9 cellular contexts compared by ENCODE assay signal in the genomic region with DNA sequence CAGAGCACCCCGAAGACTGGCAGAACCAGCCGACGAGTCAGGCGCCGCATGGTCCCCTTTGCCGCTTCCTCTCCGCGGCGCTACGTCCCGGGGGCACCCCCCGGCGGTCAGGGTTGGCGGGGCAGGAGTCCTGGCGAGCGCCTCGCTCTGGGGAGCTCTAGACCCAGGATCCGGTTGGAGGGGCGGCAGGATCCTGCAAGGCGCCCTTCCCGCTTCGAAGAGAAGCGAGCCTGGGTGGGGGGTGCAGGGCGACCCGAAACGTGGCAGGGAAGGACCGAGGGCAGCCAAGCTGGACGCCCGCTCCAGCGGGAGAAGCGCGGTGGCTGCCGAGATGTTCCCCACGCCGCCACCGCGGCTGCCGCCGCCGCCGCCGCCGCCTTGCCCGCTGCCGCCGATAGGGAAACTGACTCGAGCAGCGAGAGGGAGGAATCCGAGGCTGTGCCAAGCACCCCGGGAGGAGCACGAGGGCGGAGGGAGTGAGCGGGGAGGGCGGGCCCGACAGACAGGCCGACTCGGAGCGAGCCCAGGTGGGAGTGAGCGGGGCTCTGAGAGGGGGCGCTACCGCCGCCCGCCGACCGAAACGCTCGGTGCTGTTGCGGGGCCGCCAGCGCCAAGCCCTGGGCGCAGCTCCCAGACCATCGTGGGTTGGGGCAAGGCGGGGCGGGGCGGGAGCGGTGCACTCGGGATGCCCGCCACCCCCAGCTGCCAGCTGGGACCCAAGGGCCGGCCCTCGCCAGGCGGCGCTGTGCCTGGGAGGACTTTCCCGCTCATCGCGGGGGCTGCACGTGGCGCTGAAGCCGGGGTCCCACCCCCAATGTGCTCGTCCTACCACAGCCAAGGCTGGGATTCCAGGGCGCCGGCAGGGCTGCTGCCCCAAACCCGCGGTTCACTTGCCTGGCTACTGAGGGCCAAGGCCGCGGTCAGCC. TPM values are rescaled to one million over a fixed set of nuclear protein-coding genes. Genes with fewer than 3 reads are reported as not detected.
DNase-seq lines count a peak whose midpoint lies in the region; ATAC-seq, FAIRE-seq and TF ChIP-seq lines count a peak whose summit lies in the region.
"Had no signal": no experiment of that assay in that cellular context is flagged by ENCODE, and none has a peak within 500 bp of the region (broad histone marks: within the 10 kb centered on the region; RNA-seq: fewer than 3 reads in every experiment).

TSS of gene GALNT14 (minus strand) at position 404 of the 926 bp plus-strand sequence. CDS start at position 50, 354 bp downstream.

- no peaks in the 10 kb centered on the region for H4K20me1 ChIP-seq in smooth muscle cell (ENCODE audit: low read depth)

- TF ChIP-seq CTCF in GM12864 (IDR thresholded peaks at IDR 0.05; ENCODE audit: low read depth, low read length, missing control alignments) = peak; percentile 42
- peak; percentile 36 for TF ChIP-seq CTCF in choroid plexus epithelial cell (conservative IDR thresholded peaks at IDR 0.05; ENCODE audit: low read depth, low read length)
- peak; percentile 50 for TF ChIP-seq CTCF in kidney (IDR thresholded peaks at IDR 0.05; ENCODE audit: borderline replicate concordance, extremely low read depth, insufficient read depth)
- TF ChIP-seq CTCF in smooth muscle cell (IDR thresholded peaks at IDR 0.05; ENCODE audit: borderline replicate concordance, insufficient read depth, poor library complexity, severe bottlenecking) = peak; percentile 42

- peak within 1 kb of the TSS; percentile 75 for H3K9ac ChIP-seq in SK-N-MC (ENCODE audit: insufficient read length)
- H3K9ac ChIP-seq in kidney (ENCODE audit: low read length in 2 of 2) = peak within 1 kb of the TSS in 1 of 2 donors; percentile 86
- H3K9ac ChIP-seq in smooth muscle cell (ENCODE audit: low read depth) = no peak within 1 kb of the TSS

- no peak within 1 kb of the TSS for H3K27ac ChIP-seq in SK-N-MC
- H3K27ac ChIP-seq in kidney (ENCODE audit: low read depth in 2 of 2, low read length in 2 of 2) = peak within 1 kb of the TSS; percentile 45 to 81
- H3K27ac ChIP-seq in smooth muscle cell (ENCODE audit: low read depth) = no peak within 1 kb of the TSS

- intact Hi-C loops in kidney (cut with DNase I) = no loop called here

- WGBS in smooth muscle cell (ENCODE audit: low lambda C conversion rate) = 3% methylated on average over 73 of the region's 95 CpGs

- H3K4me1 ChIP-seq in kidney (ENCODE audit: control insufficient read depth in 1 of 2, insufficient read depth in 1 of 2, low read depth in 1 of 2, low read length in 2 of 2) (peaks cover 0 to 8% of the 10 kb centered on the region in 2 donors), smooth muscle cell (ENCODE audit: low read depth) (peaks cover 11% of the 10 kb centered on the region)

- DNase-seq in GM12864 (ENCODE audit: low read depth) (no peak), SK-N-MC (ENCODE audit: low read depth, low spot score) (no peak), choroid plexus epithelial cell (ENCODE audit: low read depth) (peak; percentile 26), kidney (peak; percentile 92), smooth muscle cell (lab: John Stamatoyannopoulos, UW; ENCODE audit: unreplicated experiment) (peak; percentile 36)

- peak within 1 kb of the TSS; percentile 99 for H3K4me2 ChIP-seq in smooth muscle cell

- H3K36me3 ChIP-seq in SK-N-MC (ENCODE audit: insufficient read depth, low read length) = no peaks in the 10 kb centered on the region
- no peaks in the 10 kb centered on the region for H3K36me3 ChIP-seq in kidney (ENCODE audit: control insufficient read depth in 1 of 2, insufficient read depth in 2 of 2, low read length in 2 of 2)
- no peaks in the 10 kb centered on the region for H3K36me3 ChIP-seq in smooth muscle cell (ENCODE audit: low read depth)

- H3F3A ChIP-seq in smooth muscle cell (ENCODE audit: low read depth) = no peaks in the 10 kb centered on the region

- no peak for FAIRE-seq in kidney (lab: Jason Lieb, UNC)
- FAIRE-seq: islet of Langerhans had no signal

- H3K79me2 ChIP-seq in smooth muscle cell (ENCODE audit: low read depth) = no peaks in the 10 kb centered on the region

- H3K27me3 ChIP-seq in smooth muscle cell (ENCODE audit: low read depth) = peaks cover 74% of the 10 kb centered on the region

- ATAC-seq in HG03432 (IDR thresholded peaks at IDR 0.05; ENCODE audit: unreplicated experiment) = peak; percentile 74
- ATAC-seq in GM19463 (IDR thresholded peaks at IDR 0.05; ENCODE audit: unreplicated experiment) = no peak
- no peak for ATAC-seq in GM18907 (IDR thresholded peaks at IDR 0.05; ENCODE audit: unreplicated experiment)

- H3K4me3 ChIP-seq in GM12864 (ENCODE audit: low read depth, low read length) = peak within 1 kb of the TSS; percentile 33
- peak within 1 kb of the TSS; percentile 91 for H3K4me3 ChIP-seq in SK-N-MC
- peak within 1 kb of the TSS; percentile 46 for H3K4me3 ChIP-seq in choroid plexus epithelial cell (ENCODE audit: low read depth, low read length)
- peak within 1 kb of the TSS; percentile 59 to 73 for H3K4me3 ChIP-seq in kidney (ENCODE audit: low read length in 2 of 2)
- H3K4me3 ChIP-seq in smooth muscle cell = peak within 1 kb of the TSS; percentile 58

- peak within 1 kb of the TSS; percentile 79 for H2AFZ ChIP-seq in smooth muscle cell (ENCODE audit: low read depth)

- H3K9me3 ChIP-seq in SK-N-MC (ENCODE audit: low read depth, low read length) = no peaks in the 10 kb centered on the region
- H3K9me3 ChIP-seq in kidney (ENCODE audit: control insufficient read depth in 1 of 2, low read length in 2 of 2) = no peaks in the 10 kb centered on the region
- no peaks in the 10 kb centered on the region for H3K9me3 ChIP-seq in smooth muscle cell (replicated peaks; ENCODE audit: low read depth)

RNA-seq across cellular contexts. Expression of gene GALNT14, which starts in this region (rescaled TPM):
- total RNA-seq in kidney (84.6 TPM), smooth muscle cell (0.63 and 2.0 TPM in 2 replicates)
- polyA plus RNA-seq in kidney (ENCODE audit: insufficient read depth, low read depth, low replicate concordance) (90.3 TPM), smooth muscle cell (1.0 TPM in 1 of 2 replicates, not detected in the other)

Comparison
In these comparisons a context has a peak if more than half of its experiments do, and no peak if none do; other contexts are left out.
1. RNA of gene GALNT14 (total RNA-seq): 84.6 TPM in kidney (single experiment); 0.63 to 2.0 TPM in smooth muscle cell; every median in the first group is over 10 times any median in the second.
2. RNA of gene GALNT14 (polyA plus RNA-seq): 90.3 TPM in kidney (single experiment); 1.0 TPM in smooth muscle cell; every median in the first group is over 10 times any median in the second.
3. DNase-seq: peak in choroid plexus epithelial cell (single experiment), kidney (single experiment) and smooth muscle cell (single experiment); none in GM12864 (single experiment) and SK-N-MC (single experiment).
4. H3K4me3 ChIP-seq: peak in every context shown above with its lines; median percentile 91 in SK-N-MC; 66 in kidney; 58 in smooth muscle cell; 46 in choroid plexus epithelial cell; 33 in GM12864.
5. H3K27ac ChIP-seq: peak in kidney (2 of 2); none in SK-N-MC (single experiment) and smooth muscle cell (single experiment).
6. Peak in every context shown above with its lines, with median percentiles within 50 percentile points of each other: CTCF ChIP-seq.